ENCODE assay signal across 9 cellular contexts in genomic region chr7:28409716-28410627, GRCh38. TPM values are rescaled to one million over a fixed set of nuclear protein-coding genes. Genes with fewer than 3 reads are reported as not detected.
DNase-seq lines count a peak whose midpoint lies in the region; ATAC-seq, FAIRE-seq and TF ChIP-seq lines count a peak whose summit lies in the region.
"Had no signal": no experiment of that assay in that cellular context is flagged by ENCODE, and none has a peak within 500 bp of the region (broad histone marks: within the 10 kb centered on the region; RNA-seq: fewer than 3 reads in every experiment).

No MANE protein-coding gene starts in this region.

- H4K20me1 ChIP-seq in mammary epithelial cell (ENCODE audit: insufficient read depth, low read length) (no peaks in the 10 kb centered on the region), keratinocyte (ENCODE audit: control insufficient read depth, extremely low read depth, insufficient read depth, low read length) (no peaks in the 10 kb centered on the region)

- peaks cover 28% of the 10 kb centered on the region for H3K4me1 Mint-ChIP-seq in stimulated activated memory B cell treated with anti-CD40 and anti-IgM and Interleukin-4, amounts not matched to agents 10 μg/mL and 1 μg/mL and 100 μg/mL, for 72 hours

- no peaks in the 10 kb centered on the region for H3K36me3 Mint-ChIP-seq in stimulated activated memory B cell treated with anti-CD40 and anti-IgM and Interleukin-4, amounts not matched to agents 10 μg/mL and 1 μg/mL and 100 μg/mL, for 72 hours

- in situ Hi-C loops in mammary epithelial cell (cut with MboI; ENCODE audit: low sequenced_read_pairs in 2 of 2), result no loop called here

- peak overlapping the region; percentile 98 for H3K4me2 ChIP-seq in mammary epithelial cell (ENCODE audit: insufficient read depth, low read depth, low read length)
- peak overlapping the region; percentile 78 for H3K4me2 ChIP-seq in keratinocyte (ENCODE audit: control insufficient read depth, extremely low read depth, insufficient read depth, low read depth, low read length)

- H3K4me3 Mint-ChIP-seq in stimulated activated memory B cell treated with anti-CD40 and anti-IgM and Interleukin-4, amounts not matched to agents 10 μg/mL and 1 μg/mL and 100 μg/mL, for 72 hours, result peak overlapping the region; percentile 84

- H3K9me1 ChIP-seq in keratinocyte (ENCODE audit: control insufficient read depth, extremely low read depth, insufficient read depth, low read length), result no peaks in the 10 kb centered on the region

- no peaks in the 10 kb centered on the region; the same call in 1 of the 2 replicates for H3K36me3 ChIP-seq in MG63
- no peaks in the 10 kb centered on the region for H3K36me3 ChIP-seq in mammary epithelial cell (ENCODE audit: insufficient read depth, low read length)
- H3K36me3 ChIP-seq in keratinocyte (ENCODE audit: control insufficient read depth in 2 of 2, extremely low read depth in 1 of 2, insufficient read depth in 2 of 2, low read length in 2 of 2), result no peaks in the 10 kb centered on the region

- H3K9ac ChIP-seq in mammary epithelial cell (ENCODE audit: insufficient read depth, low read length) (peak overlapping the region; percentile 81), keratinocyte (ENCODE audit: control insufficient read depth, extremely low read depth, insufficient read depth, low read length) (peak overlapping the region; percentile 70)

- FAIRE-seq in keratinocyte (lab: Jason Lieb, UNC), result no peak
- FAIRE-seq: A204.1 had no signal

- H3K27ac ChIP-seq in mammary epithelial cell (ENCODE audit: insufficient read depth, low read depth, low read length) (peak overlapping the region; percentile 51), keratinocyte (ENCODE audit: control insufficient read depth, insufficient read depth, low read length) (no peak overlapping the region)

- peak overlapping the region; percentile 75 for H3K27ac Mint-ChIP-seq in stimulated activated memory B cell treated with anti-CD40 and anti-IgM and Interleukin-4, amounts not matched to agents 10 μg/mL and 1 μg/mL and 100 μg/mL, for 72 hours

- CTCF ChIA-PET in mammary epithelial cell (lab: Charles Lee; ENCODE audit: low non-redundant PET), result interaction anchor here (0.7 kb wide), 1 partner anchor 149 kb away, joined by 3 read pairs; no protein-coding TSS in a partner anchor

- H3K79me2 ChIP-seq in mammary epithelial cell (ENCODE audit: insufficient read depth, low read length), result no peaks in the 10 kb centered on the region
- no peaks in the 10 kb centered on the region for H3K79me2 ChIP-seq in keratinocyte (ENCODE audit: control insufficient read depth, insufficient read depth, low read length)

- peaks cover 42% of the 10 kb centered on the region for H3K4me1 ChIP-seq in mammary epithelial cell (ENCODE audit: insufficient read depth, low read length)
- H3K4me1 ChIP-seq in keratinocyte (ENCODE audit: control insufficient read depth, extremely low read depth, insufficient read depth, low read length), result peaks cover 39% of the 10 kb centered on the region

- peak overlapping the region; percentile 76 for H3K4me3 ChIP-seq in MG63
- H3K4me3 ChIP-seq in mammary epithelial cell (replicated peaks in 1 of 3; ENCODE audit: insufficient read depth in 1 of 3, low read depth in 2 of 3, low read length in 3 of 3), result peak overlapping the region; percentile 51 to 77 (median 55)
- H3K4me3 ChIP-seq in keratinocyte (ENCODE audit: control insufficient read depth in 2 of 3, extremely low read depth in 1 of 3, insufficient read depth in 2 of 3, low read depth in 1 of 3, low read length in 3 of 3), result peak overlapping the region; percentile 46 to 79 (median 48)

- DNase-seq in DMS53 (lab: John Stamatoyannopoulos, UW) (peak; percentile 75), DMS53 treated with DMSO at 0.1 percent for 48 hours (lab: John Stamatoyannopoulos, UW; ENCODE audit: unreplicated experiment) (no peak), MG63 (peak; percentile 59), mammary epithelial cell (peak; percentile 42), keratinocyte (ENCODE audit: low read depth, low spot score) (no peak), SHP77 treated with DMSO at 0.1 percent for 48 hours (lab: John Stamatoyannopoulos, UW) (no peak)

- intact Hi-C loops in mammary epithelial cell (cut with micrococcal nuclease), result loop anchor here (1.0 to 5.0 kb wide), 7 partner anchors 21 to 931 kb away; no protein-coding TSS in a partner anchor

- H2AFZ ChIP-seq in mammary epithelial cell (ENCODE audit: low read depth, low read length), result peak overlapping the region; percentile 83
- H2AFZ ChIP-seq in keratinocyte (ENCODE audit: control insufficient read depth, low read length), result peak overlapping the region; percentile 48

- peak in 1 of 2 donors; percentile 4 for TF ChIP-seq CTCF in mammary epithelial cell (conservative IDR thresholded peaks at IDR 0.05 in 1 of 2, IDR thresholded peaks at IDR 0.05 in 1 of 2; ENCODE audit: extremely low read depth in 1 of 2, insufficient read depth in 1 of 2, low read depth in 1 of 2, low read length in 2 of 2)
- TF ChIP-seq CTCF in keratinocyte (optimal IDR thresholded peaks at IDR 0.05 in 1 of 3, IDR thresholded peaks at IDR 0.05 in 1 of 3, conservative IDR thresholded peaks at IDR 0.05 in 1 of 3; ENCODE audit: extremely low read depth in 1 of 3, insufficient read depth in 2 of 3, low read length in 3 of 3), result no peak

- peak; percentile 49 for ATAC-seq in stimulated activated memory B cell treated with anti-CD40 and anti-IgM and Interleukin-4, amounts not matched to agents 10 μg/mL and 1 μg/mL and 100 μg/mL, for 72 hours
- no peak for ATAC-seq in HG02870 (IDR thresholded peaks at IDR 0.05; ENCODE audit: unreplicated experiment)

- no peaks in the 10 kb centered on the region for H3K27me3 ChIP-seq in MG63
- H3K27me3 ChIP-seq in mammary epithelial cell (ENCODE audit: insufficient read depth, low read length), result peaks cover 5% of the 10 kb centered on the region
- H3K27me3 ChIP-seq in keratinocyte (ENCODE audit: control insufficient read depth, extremely low read depth, insufficient read depth, low read length), result peaks cover 24% of the 10 kb centered on the region

- H3K9me3 Mint-ChIP-seq in stimulated activated memory B cell treated with anti-CD40 and anti-IgM and Interleukin-4, amounts not matched to agents 10 μg/mL and 1 μg/mL and 100 μg/mL, for 72 hours, result peaks cover 3% of the 10 kb centered on the region

- no peaks in the 10 kb centered on the region for H3K9me3 ChIP-seq in MG63
- no peaks in the 10 kb centered on the region for H3K9me3 ChIP-seq in mammary epithelial cell (replicated peaks; ENCODE audit: insufficient read depth, low read length)
- no peaks in the 10 kb centered on the region for H3K9me3 ChIP-seq in keratinocyte (ENCODE audit: control insufficient read depth, low read depth, low read length)

- dilution Hi-C loops in mammary epithelial cell (cut with HindIII; ENCODE audit: low sequenced_read_pairs), result no loop called here
- dilution Hi-C loops in keratinocyte (cut with MboI; ENCODE audit: extremely low pct_ligation_motif_present, low sequenced_read_pairs), result no loop called here

- 2% methylated on average over 34 of the region's 92 CpGs for WGBS in mammary epithelial cell (ENCODE audit: low coverage, missing lambda C conversion rate)

- no TSS peak for BruUV-seq in mammary epithelial cell (replicated peaks; lab: Mats Ljungman, UMichigan)

- peaks cover 68% of the 10 kb centered on the region for H3K27me3 Mint-ChIP-seq in stimulated activated memory B cell treated with anti-CD40 and anti-IgM and Interleukin-4, amounts not matched to agents 10 μg/mL and 1 μg/mL and 100 μg/mL, for 72 hours

RNA-seq across cellular contexts. Expression of gene CREB5, which starts 2.3 kb away (rescaled TPM):
- 18.5 and 19.4 TPM in 2 replicates for total RNA-seq in MG63 (2014; rRNA removed; shearing (Covaris generic); ENCODE audit: low replicate concordance)
- 10 to 100 TPM; 16.2 to 17.8 TPM for total RNA-seq in mammary epithelial cell
- polyA plus RNA-seq in mammary epithelial cell, result 7.5 TPM
- 6.7 TPM for polyA minus RNA-seq in mammary epithelial cell
- polyA plus RNA-seq in keratinocyte, result 4.3 to 7.9 TPM (median 4.6 TPM) in 3 replicates
- polyA plus RNA-seq in keratinocyte (2011; ENCODE audit: low read depth), result 1.2 TPM
- polyA plus RNA-seq in keratinocyte (2011; cell fraction: cytosol; rRNA removed), result 4.1 and 5.4 TPM in 2 replicates
- polyA plus RNA-seq in keratinocyte (2011; cell fraction: nucleus; rRNA removed), result 18.1 and 20.9 TPM in 2 replicates
- 3.2 and 3.4 TPM in 2 replicates for polyA plus RNA-seq in keratinocyte (2012; ENCODE audit: low replicate concordance)
- 14.1 to 30.0 TPM (median 18.6 TPM) in 3 replicates for polyA minus RNA-seq in keratinocyte
- 5.0 TPM for polyA minus RNA-seq in keratinocyte (2011; cell fraction: cytosol; rRNA and poly(A)+ RNA removed)
- polyA minus RNA-seq in keratinocyte (2011; cell fraction: nucleus; rRNA and poly(A)+ RNA removed), result 23.1 and 37.5 TPM in 2 replicates

Comparison
In these comparisons a context has a peak if more than half of its experiments do, and no peak if none do; other contexts are left out.
1. DNase-seq: peak in DMS53 (single experiment), MG63 (single experiment) and mammary epithelial cell (single experiment); none in DMS53 treated with DMSO at 0.1 percent for 48 hours (single experiment), keratinocyte (single experiment) and SHP77 treated with DMSO at 0.1 percent for 48 hours (single experiment).
2. Peak in every context shown above with its lines, with median percentiles within 50 percentile points of each other: H3K4me3 ChIP-seq.